Comparison of ENCODE assay signal across 18 cellular contexts in genomic region chr10:130244031-130244927, GRCh38.
A peak's percentile ranks its signal among the peaks of the same experiment; 100 is the strongest.
DNase-seq lines count a peak whose midpoint lies in the region; ATAC-seq and TF ChIP-seq lines count a peak whose summit lies in the region.
"Had no signal": no experiment of that assay in that cellular context is flagged by ENCODE, and none has a peak within 500 bp of the region (broad histone marks: within the 10 kb centered on the region; RNA-seq: fewer than 3 reads in every experiment).

No MANE protein-coding gene starts in this region.

- peak; percentile 44 for DNase-seq in activated CD8-positive, alpha-beta memory T cell treated with anti-CD3 and anti-CD28 coated beads for 24 hours
- DNase-seq in activated CD8-positive, alpha-beta memory T cell treated with anti-CD3 and anti-CD28 coated beads, Interleukin-2, amount 50 U/mL, for 4 hours: no peak
- DNase-seq in ecto neural progenitor cell (ENCODE audit: low spot score) (peak; percentile 19), progenitor cell of endocrine pancreas (ENCODE audit: low spot score, unreplicated experiment) (peak; percentile 5), C1 segment of cervical spinal cord (lab: John Stamatoyannopoulos, UW) (no peak)
- no peak for DNase-seq in activated CD4-positive, alpha-beta T cell treated with anti-CD3 and anti-CD28 coated beads, Interleukin-2, amount 50 U/mL, for 1 hour
- DNase-seq: 8988T, IMR-90, NCI-H1092 treated with DMSO at 0.1 percent for 48 hours, NCI-H2029 treated with DMSO at 0.1 percent for 48 hours, NCI-H2171, NCI-H345, NCI-H524 treated with DMSO at 0.1 percent for 48 hours, NCI-H82, OCI-M1 had no signal

- H3K27me3 Mint-ChIP-seq in progenitor cell of endocrine pancreas: no peaks in the 10 kb centered on the region

- H3K27ac Mint-ChIP-seq in progenitor cell of endocrine pancreas: no peak overlapping the region

- no peak for TF ChIP-seq CTCF in progenitor cell of endocrine pancreas (IDR thresholded peaks at IDR 0.05; ENCODE audit: unreplicated experiment)

- peaks cover 15% of the 10 kb centered on the region for H3K9me3 Mint-ChIP-seq in progenitor cell of endocrine pancreas (ENCODE audit: low read depth)

- ATAC-seq in GM21390 (IDR thresholded peaks at IDR 0.05; ENCODE audit: unreplicated experiment): no peak
- ATAC-seq: HCT116 had no signal

- H3K4me1 Mint-ChIP-seq in progenitor cell of endocrine pancreas (ENCODE audit: low read depth): no peaks in the 10 kb centered on the region

- H3K36me3 Mint-ChIP-seq in progenitor cell of endocrine pancreas (ENCODE audit: insufficient read depth): peaks cover 3% of the 10 kb centered on the region
- H3K36me3 Mint-ChIP-seq: CD14-positive monocyte had no signal

- H3K4me3 Mint-ChIP-seq in progenitor cell of endocrine pancreas (ENCODE audit: low read depth): no peak overlapping the region

Comparison
In these comparisons a context has a peak if more than half of its experiments do, and no peak if none do; other contexts are left out.
1. DNase-seq: peak in activated CD8-positive, alpha-beta memory T cell treated with anti-CD3 and anti-CD28 coated beads for 24 hours (single experiment), ecto neural progenitor cell (single experiment) and progenitor cell of endocrine pancreas (single experiment); none in activated CD8-positive, alpha-beta memory T cell treated with anti-CD3 and anti-CD28 coated beads, Interleukin-2, amount 50 U/mL, for 4 hours (single experiment), C1 segment of cervical spinal cord (0 of 14) and activated CD4-positive, alpha-beta T cell treated with anti-CD3 and anti-CD28 coated beads, Interleukin-2, amount 50 U/mL, for 1 hour (single experiment).